21 cellular contexts compared by ENCODE assay signal in the genomic region with DNA sequence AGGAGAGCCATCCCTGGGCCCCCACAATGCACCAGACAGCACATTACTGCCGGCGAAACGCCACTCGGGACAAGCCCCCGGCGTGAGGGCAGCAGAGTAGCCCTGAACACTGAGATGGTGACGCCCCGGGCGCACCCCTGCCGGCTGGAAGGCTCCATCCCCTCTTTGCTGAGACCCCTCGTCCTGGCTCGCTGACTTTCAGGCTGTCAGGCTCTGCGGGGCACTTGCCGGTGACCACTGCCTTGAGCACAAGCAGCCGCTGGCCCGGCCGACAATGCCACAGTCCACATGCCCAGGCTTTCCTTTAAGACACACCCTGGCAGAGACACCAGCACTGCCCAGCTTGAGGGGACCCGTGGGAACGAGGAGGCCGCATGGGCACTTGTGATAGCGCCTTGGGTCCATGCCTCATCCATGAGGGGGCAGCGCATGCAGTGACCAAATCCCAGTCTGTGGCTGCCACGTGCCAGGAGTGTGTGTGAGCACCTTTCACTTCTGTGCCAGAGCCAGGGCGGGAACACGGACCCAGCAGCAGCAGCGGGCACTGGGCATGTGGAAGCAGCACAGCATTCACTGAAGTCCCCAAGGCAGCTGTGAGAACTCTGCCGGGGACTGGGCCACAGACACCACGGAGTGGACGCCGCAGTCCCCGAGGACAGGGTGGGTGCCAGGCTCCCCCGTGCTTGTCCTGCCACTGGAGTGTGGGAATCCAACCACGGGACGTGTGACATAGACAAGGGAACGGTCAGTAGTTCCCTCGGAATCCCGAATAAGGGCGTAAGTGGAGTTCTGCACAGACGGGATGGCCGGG. TPM values are rescaled to one million over a fixed set of nuclear protein-coding genes. Genes with fewer than 3 reads are reported as not detected.
DNase-seq lines count a peak whose midpoint lies in the region; ATAC-seq, FAIRE-seq and TF ChIP-seq lines count a peak whose summit lies in the region.
"Had no signal": no experiment of that assay in that cellular context is flagged by ENCODE, and none has a peak within 500 bp of the region (broad histone marks: within the 10 kb centered on the region; RNA-seq: fewer than 3 reads in every experiment).

No MANE protein-coding gene starts in this region.

- H3K79me1 ChIP-seq in trophoblast cell (ENCODE audit: low read length): no peaks in the 10 kb centered on the region

- no peak overlapping the region for H3K23ac ChIP-seq in trophoblast cell (ENCODE audit: low read length)

- no peak overlapping the region for H2AK5ac ChIP-seq in trophoblast cell (ENCODE audit: low read length)

- no peaks in the 10 kb centered on the region for H3K4me1 ChIP-seq in CD8-positive, alpha-beta T cell (ENCODE audit: insufficient read depth, low read length)
- no peaks in the 10 kb centered on the region for H3K4me1 ChIP-seq in HCT116 (ENCODE audit: control insufficient read depth in 1 of 2, insufficient read depth in 2 of 2, low read length in 2 of 2)
- H3K4me1 ChIP-seq in K562 (replicated peaks in 1 of 2; ENCODE audit: control insufficient read depth in 2 of 2, insufficient read depth in 2 of 2, low read length in 2 of 2): peaks cover 2 to 32% of the 10 kb centered on the region in 2 experiments; a peak in 3 of 5 replicates
- H3K4me1 ChIP-seq in trophoblast cell (ENCODE audit: control insufficient read depth in 1 of 2, insufficient read depth in 2 of 2, low read length in 2 of 2): no peaks in the 10 kb centered on the region

- TF ChIP-seq POLR2A in HCT116 (IDR thresholded peaks at IDR 0.05; ENCODE audit: borderline replicate concordance, extremely low read depth, insufficient read depth, insufficient read length): no peak
- TF ChIP-seq POLR2A in K562 (conservative IDR thresholded peaks at IDR 0.05): no peak

- H4K91ac ChIP-seq in trophoblast cell (ENCODE audit: low read depth, low read length): no peak overlapping the region

- no peak overlapping the region for H3K4me2 ChIP-seq in HCT116 (ENCODE audit: low read length)
- H3K4me2 ChIP-seq in K562 (ENCODE audit: insufficient read depth, low read length): no peak overlapping the region
- no peak overlapping the region for H3K4me2 ChIP-seq in trophoblast cell (ENCODE audit: low read length)
- H3K4me2 ChIP-seq: KMS-11 had no signal

- H4K20me1 ChIP-seq in HCT116 (ENCODE audit: insufficient read depth) (no peaks in the 10 kb centered on the region), K562 (replicated peaks; ENCODE audit: control insufficient read depth, insufficient read depth, low read length) (no peaks in the 10 kb centered on the region)

- TF ChIP-seq EP300 in K562 (IDR thresholded peaks at IDR 0.05; ENCODE audit: low read length): no peak

- peaks cover 33% of the 10 kb centered on the region for H3K36me3 ChIP-seq in CD8-positive, alpha-beta T cell (ENCODE audit: insufficient read depth, low read length)
- H3K36me3 ChIP-seq in HCT116 (ENCODE audit: control insufficient read depth in 1 of 2, insufficient read depth in 2 of 2, low read length in 2 of 2): peaks cover 42 to 55% of the 10 kb centered on the region in 2 experiments
- peaks cover 72% of the 10 kb centered on the region; the same call in 2 of the 3 replicates for H3K36me3 ChIP-seq in K562 (ENCODE audit: control insufficient read depth, insufficient read depth, low read length)
- H3K36me3 ChIP-seq in trophoblast cell (ENCODE audit: control insufficient read depth in 1 of 2, insufficient read depth in 2 of 2, low read length in 2 of 2): peaks cover 71 to 74% of the 10 kb centered on the region in 2 experiments

- H3K4me3 ChIP-seq in CD8-positive, alpha-beta T cell (ENCODE audit: low read depth, low read length): no peak overlapping the region
- H3K4me3 ChIP-seq in HCT116 (replicated peaks in 1 of 2; ENCODE audit: low read depth in 1 of 2, low read length in 2 of 2) (no peak overlapping the region), K562 (no peak overlapping the region), trophoblast cell (ENCODE audit: low read depth, low read length) (peak overlapping the region; percentile 20)
- H3K4me3 ChIP-seq: GM12878 had no signal

- no peak for DNase-seq in CD8-positive, alpha-beta T cell
- DNase-seq in HCT116 (ENCODE audit: low read depth, low spot score) (no peak), K562 (ENCODE audit: extremely low read depth in 1 of 4, low spot score in 3 of 4) (no peak), trophoblast cell (no peak), chondrocyte (ENCODE audit: low spot score) (no peak)
- DNase-seq: ACHN; AML-193; Calu3; CD4-positive, alpha-beta T cell; DMS 273 treated with DMSO at 0.1 percent for 48 hours; DMS53; DND-41; EL; GOT3; H9 had no signal

- no peak overlapping the region for H3K27ac ChIP-seq in CD8-positive, alpha-beta T cell (ENCODE audit: low read depth, low read length)
- H3K27ac ChIP-seq in HCT116 (ENCODE audit: low read depth, low read length): no peak overlapping the region
- H3K27ac ChIP-seq in K562 (ENCODE audit: extremely low read depth, low read depth, low read length): no peak overlapping the region
- no peak overlapping the region for H3K27ac ChIP-seq in trophoblast cell (ENCODE audit: low read depth, low read length)
- H3K27ac ChIP-seq: C4-2B, KMS-11 had no signal

- H3K4me3 Mint-ChIP-seq in CD8-positive, alpha-beta T cell: no peak overlapping the region
- no peak overlapping the region for H3K4me3 Mint-ChIP-seq in chondrocyte (ENCODE audit: unreplicated experiment)
- H3K4me3 Mint-ChIP-seq: CD4-positive, alpha-beta T cell; H9 had no signal

- RAD21 ChIA-PET in HCT116 (lab: Charles Lee; ENCODE audit: low non-redundant PET in 1 of 2, low total read pairs in 2 of 2, uncharacterized antibody in 2 of 2, unreplicated experiment in 2 of 2): no interaction called here

- no peak overlapping the region for H4K8ac ChIP-seq in trophoblast cell (ENCODE audit: low read depth, low read length)

- H3K9ac ChIP-seq in HCT116 (ENCODE audit: low read length) (no peak overlapping the region), K562 (ENCODE audit: insufficient read depth in 1 of 2, low read depth in 2 of 2, low read length in 2 of 2) (peak overlapping the region in 1 of 2 experiments; percentile 41; a peak in 1 of 4 replicates), trophoblast cell (ENCODE audit: low read length) (no peak overlapping the region)
- H3K9ac ChIP-seq: KMS-11 had no signal

- FAIRE-seq in K562 (lab: Jason Lieb, UNC): no peak
- FAIRE-seq: A204.1, GM12878 had no signal

- H3K14ac ChIP-seq in trophoblast cell (ENCODE audit: low read length): no peak overlapping the region

- no peaks in the 10 kb centered on the region for H3K27me3 Mint-ChIP-seq in CD8-positive, alpha-beta T cell (ENCODE audit: low read depth)
- H3K27me3 Mint-ChIP-seq in chondrocyte (ENCODE audit: low read depth): no peaks in the 10 kb centered on the region
- H3K27me3 Mint-ChIP-seq: CD4-positive, alpha-beta T cell had no signal

- H3K36me3 Mint-ChIP-seq in CD8-positive, alpha-beta T cell: peaks cover 68% of the 10 kb centered on the region
- peaks cover 13% of the 10 kb centered on the region for H3K36me3 Mint-ChIP-seq in chondrocyte (ENCODE audit: low read depth)

- H3K79me2 ChIP-seq in HCT116 (ENCODE audit: insufficient read depth, low read length) (peaks cover 4% of the 10 kb centered on the region; the same call in 1 of the 2 replicates), K562 (ENCODE audit: control insufficient read depth, insufficient read depth, low read length) (no peaks in the 10 kb centered on the region), trophoblast cell (ENCODE audit: control insufficient read depth, insufficient read depth, low read length, poor library complexity) (no peaks in the 10 kb centered on the region)

- WGBS in K562 (ENCODE audit: insufficient coverage, low coverage, missing lambda C conversion rate): 92% methylated on average over 34 of the region's 40 CpGs
- WGBS in trophoblast cell (ENCODE audit: extremely low coverage, insufficient coverage, insufficient read length): no CpG with 5 or more reads among the region's 40 CpGs

- POLR2A ChIA-PET in CD8-positive, alpha-beta T cell (lab: Charles Lee): interaction anchor here (0.5 kb wide), 1 partner anchor 380 kb away, joined by 3 read pairs; no protein-coding TSS in a partner anchor
- POLR2A ChIA-PET in HCT116 (lab: Charles Lee): no interaction called here
- POLR2A ChIA-PET in K562 (lab: Yijun Ruan, JAX): no interaction called here

- H2BK120ac ChIP-seq in trophoblast cell (ENCODE audit: insufficient read depth, low read length, poor library complexity): no peak overlapping the region

- CTCF ChIA-PET in CD8-positive, alpha-beta T cell (lab: Charles Lee): interaction anchor here (1.9 kb wide), 1 partner anchor 11 kb away, joined by 6 read pairs; no protein-coding TSS in a partner anchor
- CTCF ChIA-PET in HCT116 (lab: Charles Lee): no interaction called here
- CTCF ChIA-PET in K562 (lab: Yijun Ruan, JAX; ENCODE audit: low intra/inter-chr PET ratio): no interaction called here

- H4K12ac ChIP-seq in trophoblast cell (ENCODE audit: low read depth, low read length): no peak overlapping the region

- peak overlapping the region; percentile 27 for H3K27ac Mint-ChIP-seq in CD8-positive, alpha-beta T cell
- H3K27ac Mint-ChIP-seq in chondrocyte (ENCODE audit: unreplicated experiment): no peak overlapping the region
- H3K27ac Mint-ChIP-seq: CD4-positive, alpha-beta T cell; H9 had no signal

- H3K9me3 ChIP-seq in CD8-positive, alpha-beta T cell (ENCODE audit: low read length): no peaks in the 10 kb centered on the region
- H3K9me3 ChIP-seq in HCT116 (ENCODE audit: control insufficient read depth in 1 of 2, insufficient read depth in 1 of 2, low read depth in 1 of 2, low read length in 2 of 2): no peaks in the 10 kb centered on the region
- no peaks in the 10 kb centered on the region for H3K9me3 ChIP-seq in K562 (replicated peaks; ENCODE audit: control insufficient read depth, insufficient read depth, low read depth, low read length)
- no peaks in the 10 kb centered on the region for H3K9me3 ChIP-seq in trophoblast cell (ENCODE audit: insufficient read depth, low read depth, low read length)

- TF ChIP-seq RAD21 in HCT116 (IDR thresholded peaks at IDR 0.05; ENCODE audit: low read depth) (no peak), K562 (CRISPR knock-in tag; conservative IDR thresholded peaks at IDR 0.05 in 1 of 2, IDR thresholded peaks at IDR 0.05 in 1 of 2) (no peak)

- no peak for TF ChIP-seq CTCF in CD8-positive, alpha-beta T cell (IDR thresholded peaks at IDR 0.05)
- TF ChIP-seq CTCF in HCT116 (IDR thresholded peaks at IDR 0.05 in 2 of 3, conservative IDR thresholded peaks at IDR 0.05 in 1 of 3; ENCODE audit: borderline replicate concordance in 1 of 3, insufficient read depth in 1 of 3, low read depth in 2 of 3, low read length in 2 of 3) (0 out of 6 replicates have a peak, but pooled peaks of 2 of the 3 experiments have one; percentile 3 to 8), K562 (IDR thresholded peaks at IDR 0.05 in 2 of 3, conservative IDR thresholded peaks at IDR 0.05 in 1 of 3; ENCODE audit: insufficient read depth in 2 of 3, low read depth in 1 of 3, low read length in 3 of 3) (no peak), chondrocyte (IDR thresholded peaks at IDR 0.05) (no peak)

- H3K27me3 ChIP-seq in CD8-positive, alpha-beta T cell (ENCODE audit: insufficient read depth, low read length): no peaks in the 10 kb centered on the region
- no peaks in the 10 kb centered on the region for H3K27me3 ChIP-seq in HCT116 (ENCODE audit: insufficient read depth, low read length)
- H3K27me3 ChIP-seq in K562 (ENCODE audit: control insufficient read depth in 2 of 2, insufficient read depth in 2 of 2, low read length in 2 of 2): no peaks in the 10 kb centered on the region
- no peaks in the 10 kb centered on the region for H3K27me3 ChIP-seq in trophoblast cell (ENCODE audit: insufficient read depth, low read length)

- intact Hi-C loops in CD8-positive, alpha-beta T cell (cut with DNase I, micrococcal nuclease): no loop called here
- intact Hi-C loops in HCT116 (cut with micrococcal nuclease): no loop called here
- intact Hi-C loops in K562 (cut with micrococcal nuclease): no loop called here

- H2BK5ac ChIP-seq in trophoblast cell (ENCODE audit: low read depth, low read length, poor library complexity): no peak overlapping the region

- no peak overlapping the region for H2BK12ac ChIP-seq in trophoblast cell (ENCODE audit: low read length)

- no TSS peak for BruUV-seq in HCT116 (replicated peaks; lab: Mats Ljungman, UMichigan)
- BruUV-seq in K562 (replicated peaks; lab: Mats Ljungman, UMichigan): no TSS peak

- H3K4me1 Mint-ChIP-seq in CD8-positive, alpha-beta T cell (ENCODE audit: low read depth): no peaks in the 10 kb centered on the region
- peaks cover 4% of the 10 kb centered on the region for H3K4me1 Mint-ChIP-seq in chondrocyte (ENCODE audit: low read depth)
- H3K4me1 Mint-ChIP-seq: H9 had no signal

- H3K9me3 Mint-ChIP-seq in CD8-positive, alpha-beta T cell: no peaks in the 10 kb centered on the region
- H3K9me3 Mint-ChIP-seq in chondrocyte (ENCODE audit: low read depth): no peaks in the 10 kb centered on the region
- H3K9me3 Mint-ChIP-seq: CD4-positive, alpha-beta T cell; H9 had no signal

- no peaks in the 10 kb centered on the region for H3K9me1 ChIP-seq in K562 (ENCODE audit: control insufficient read depth, insufficient read depth, low read length)

- no peak overlapping the region for H2AFZ ChIP-seq in HCT116 (ENCODE audit: low read depth, low read length, poor library complexity, severe bottlenecking)
- H2AFZ ChIP-seq in K562 (ENCODE audit: low read depth, low read length): no peak overlapping the region
- no peak overlapping the region for H2AFZ ChIP-seq in trophoblast cell (ENCODE audit: insufficient read depth, low read length, poor library complexity)

- H3K18ac ChIP-seq in trophoblast cell (ENCODE audit: low read length): no peak overlapping the region

- no peak for ATAC-seq in CD8-positive, alpha-beta T cell
- ATAC-seq in HCT116 (no peak), K562 (no peak), SK-N-SH treated with all-trans-retinoic acid at 6 μM for 48 hours (no peak), HG03108 (IDR thresholded peaks at IDR 0.05; ENCODE audit: unreplicated experiment) (no peak)
- ATAC-seq: GM12878 had no signal

- no peak overlapping the region for H3K4ac ChIP-seq in trophoblast cell (ENCODE audit: low read depth, low read length)

- H3K9me2 ChIP-seq in HCT116 (ENCODE audit: insufficient read depth): no peaks in the 10 kb centered on the region

- in situ Hi-C loops in K562 (cut with MboI): no loop called here

RNA-seq across cellular contexts. Expression of a gene that starts 24.5 kb away (rescaled TPM):
- 10 to 100 TPM; 40.6 to 50.9 TPM for total RNA-seq in CD8-positive, alpha-beta T cell
- total RNA-seq in HCT116 (2021; ENCODE audit: unreplicated experiment) (102 TPM), K562 (2014; rRNA removed) (107 and 136 TPM in 2 replicates), K562 (2014; rRNA removed; fragmentation: Illumina TruSeq; extraction: Trizol) (102 and 107 TPM in 2 replicates), K562 (2015; rRNA removed; fragmentation: Illumina TruSeq; extraction: Trizol) (84.5 and 90.0 TPM in 2 replicates), K562 (2021) (83.7 and 87.1 TPM in 2 replicates), chondrocyte (36.1 to 58.9 TPM (median 39.7 TPM) in 3 replicates)
- polyA plus RNA-seq in HCT116 (2012): 193 and 202 TPM in 2 replicates
- total RNA-seq in K562 (2011; cell fraction: chromatin; rRNA removed; ENCODE audit: low replicate concordance): 68.1 and 75.3 TPM in 2 replicates
- 29.2 and 40.8 TPM in 2 replicates for total RNA-seq in K562 (2011; cell fraction: nucleolus; rRNA removed)
- total RNA-seq in K562 (2011; cell fraction: nucleoplasm; rRNA removed): 60.6 and 70.4 TPM in 2 replicates
- polyA plus RNA-seq in K562 (2011; rRNA removed) (88.8 and 116 TPM in 2 replicates), K562 (2014; fragmentation: Illumina TruSeq; extraction: Trizol) (33.5 and 44.1 TPM in 2 replicates), K562 (2014; fragmentation: Nextera tagmentation; extraction: Ambion mirVana) (10 to 100 TPM; 13.5 to 17.4 TPM), K562 (2014; rRNA removed) (138 and 144 TPM in 2 replicates)
- 77.7 and 122 TPM in 2 replicates for polyA plus RNA-seq in K562 (2011; cell fraction: cytosol; rRNA removed)
- polyA plus RNA-seq in K562 (2011; cell fraction: nucleus; rRNA removed): 40.8 and 50.9 TPM in 2 replicates
- 37.9 and 163 TPM in 2 replicates for polyA plus RNA-seq in K562 (2012)
- polyA minus RNA-seq in K562 (2011; rRNA and poly(A)+ RNA removed): 36.1 and 37.7 TPM in 2 replicates
- polyA minus RNA-seq in K562 (2011; cell fraction: cytosol; rRNA and poly(A)+ RNA removed): 4.4 and 14.6 TPM in 2 replicates
- 11.4 and 14.2 TPM in 2 replicates for polyA minus RNA-seq in K562 (2011; cell fraction: nucleus; rRNA and poly(A)+ RNA removed)
- polyA plus RNA-seq in trophoblast cell (2013): 85.8 and 86.1 TPM in 2 replicates

RNA-seq across cellular contexts. Expression of a gene that starts 24.7 kb away (rescaled TPM):
- 10 to 100 TPM; 81.4 to 88.8 TPM for total RNA-seq in CD8-positive, alpha-beta T cell
- total RNA-seq in HCT116 (2021; ENCODE audit: unreplicated experiment) (50.6 TPM), K562 (2014; rRNA removed) (10.0 and 18.0 TPM in 2 replicates), K562 (2014; rRNA removed; fragmentation: Illumina TruSeq; extraction: Trizol) (1.8 and 2.1 TPM in 2 replicates), K562 (2015; rRNA removed; fragmentation: Illumina TruSeq; extraction: Trizol) (5.1 and 5.7 TPM in 2 replicates), K562 (2021) (24.8 and 29.8 TPM in 2 replicates), chondrocyte (27.1 to 29.0 TPM (median 27.6 TPM) in 3 replicates)
- polyA plus RNA-seq in HCT116 (2012): 24.0 and 26.4 TPM in 2 replicates
- 40.8 and 141 TPM in 2 replicates for total RNA-seq in K562 (2011; cell fraction: chromatin; rRNA removed; ENCODE audit: low replicate concordance)
- total RNA-seq in K562 (2011; cell fraction: nucleolus; rRNA removed): 87.2 and 95.9 TPM in 2 replicates
- 46.2 and 50.4 TPM in 2 replicates for total RNA-seq in K562 (2011; cell fraction: nucleoplasm; rRNA removed)
- polyA plus RNA-seq in K562 (2011; rRNA removed) (6.6 and 9.8 TPM in 2 replicates), K562 (2014; fragmentation: Illumina TruSeq; extraction: Trizol) (5.3 and 7.2 TPM in 2 replicates), K562 (2014; fragmentation: Nextera tagmentation; extraction: Ambion mirVana) (under 1 TPM; 0.80 to 0.81 TPM), K562 (2014; rRNA removed) (15.2 and 22.7 TPM in 2 replicates)
- polyA plus RNA-seq in K562 (2011; cell fraction: cytosol; rRNA removed): 8.0 and 15.3 TPM in 2 replicates
- 105 and 184 TPM in 2 replicates for polyA plus RNA-seq in K562 (2011; cell fraction: nucleus; rRNA removed)
- 12.5 and 21.3 TPM in 2 replicates for polyA plus RNA-seq in K562 (2012)
- 3.7 and 4.7 TPM in 2 replicates for polyA minus RNA-seq in K562 (2011; rRNA and poly(A)+ RNA removed)
- polyA minus RNA-seq in K562 (2011; cell fraction: cytosol; rRNA and poly(A)+ RNA removed): 4.6 and 6.4 TPM in 2 replicates
- polyA minus RNA-seq in K562 (2011; cell fraction: nucleus; rRNA and poly(A)+ RNA removed): 37.2 and 42.8 TPM in 2 replicates
- 17.9 and 18.0 TPM in 2 replicates for polyA plus RNA-seq in trophoblast cell (2013)

RNA-seq across cellular contexts. Expression of a gene that starts 31.5 kb away (rescaled TPM):
- total RNA-seq in CD8-positive, alpha-beta T cell: 10 to 100 TPM; 16.1 to 17.4 TPM
- total RNA-seq in HCT116 (2021; ENCODE audit: unreplicated experiment) (109 TPM), K562 (2014; rRNA removed) (35.6 and 35.8 TPM in 2 replicates), K562 (2014; rRNA removed; fragmentation: Illumina TruSeq; extraction: Trizol) (4.3 and 5.2 TPM in 2 replicates), K562 (2015; rRNA removed; fragmentation: Illumina TruSeq; extraction: Trizol) (15.5 and 16.1 TPM in 2 replicates), K562 (2021) (52.8 and 54.2 TPM in 2 replicates), chondrocyte (115 to 147 TPM (median 116 TPM) in 3 replicates)
- 75.0 and 96.2 TPM in 2 replicates for polyA plus RNA-seq in HCT116 (2012)
- total RNA-seq in K562 (2011; cell fraction: chromatin; rRNA removed; ENCODE audit: low replicate concordance): 96.2 and 235 TPM in 2 replicates
- total RNA-seq in K562 (2011; cell fraction: nucleolus; rRNA removed): 109 and 114 TPM in 2 replicates
- total RNA-seq in K562 (2011; cell fraction: nucleoplasm; rRNA removed): 104 and 132 TPM in 2 replicates
- polyA plus RNA-seq in K562 (2011; rRNA removed) (13.1 and 18.0 TPM in 2 replicates), K562 (2014; fragmentation: Illumina TruSeq; extraction: Trizol) (13.8 and 24.0 TPM in 2 replicates), K562 (2014; fragmentation: Nextera tagmentation; extraction: Ambion mirVana) (under 1 TPM; 0.45 to 0.92 TPM), K562 (2014; rRNA removed) (31.7 and 32.1 TPM in 2 replicates)
- 18.4 and 29.4 TPM in 2 replicates for polyA plus RNA-seq in K562 (2011; cell fraction: cytosol; rRNA removed)
- polyA plus RNA-seq in K562 (2011; cell fraction: nucleus; rRNA removed): 50.2 and 67.4 TPM in 2 replicates
- 38.9 and 86.6 TPM in 2 replicates for polyA plus RNA-seq in K562 (2012)
- 16.9 and 24.8 TPM in 2 replicates for polyA minus RNA-seq in K562 (2011; rRNA and poly(A)+ RNA removed)
- polyA minus RNA-seq in K562 (2011; cell fraction: cytosol; rRNA and poly(A)+ RNA removed): 54.3 and 65.3 TPM in 2 replicates
- 28.7 and 33.2 TPM in 2 replicates for polyA minus RNA-seq in K562 (2011; cell fraction: nucleus; rRNA and poly(A)+ RNA removed)
- 35.9 and 39.2 TPM in 2 replicates for polyA plus RNA-seq in trophoblast cell (2013)

RNA-seq across cellular contexts. Expression of a gene that starts 40.8 kb away (rescaled TPM):
- total RNA-seq in CD8-positive, alpha-beta T cell: 10 to 100 TPM in 1 of 2 experiments, 1 to 10 TPM in 1; 8.5 to 10.3 TPM
- total RNA-seq in HCT116 (2021; ENCODE audit: unreplicated experiment): 30.2 TPM
- 28.5 and 28.9 TPM in 2 replicates for polyA plus RNA-seq in HCT116 (2012)
- 15.6 and 46.2 TPM in 2 replicates for total RNA-seq in K562 (2011; cell fraction: chromatin; rRNA removed; ENCODE audit: low replicate concordance)
- 30.3 and 31.2 TPM in 2 replicates for total RNA-seq in K562 (2011; cell fraction: nucleolus; rRNA removed)
- 11.7 and 22.0 TPM in 2 replicates for total RNA-seq in K562 (2011; cell fraction: nucleoplasm; rRNA removed)
- 18.3 and 21.2 TPM in 2 replicates for total RNA-seq in K562 (2014; rRNA removed)
- total RNA-seq in K562 (2014; rRNA removed; fragmentation: Illumina TruSeq; extraction: Trizol): 0.99 and 1.2 TPM in 2 replicates
- total RNA-seq in K562 (2015; rRNA removed; fragmentation: Illumina TruSeq; extraction: Trizol): 6.3 and 8.8 TPM in 2 replicates
- total RNA-seq in K562 (2021): 14.9 and 16.7 TPM in 2 replicates
- polyA plus RNA-seq in K562 (2011; rRNA removed): 2.3 and 4.7 TPM in 2 replicates
- polyA plus RNA-seq in K562 (2011; cell fraction: cytosol; rRNA removed): 3.2 and 5.1 TPM in 2 replicates
- 21.2 and 39.0 TPM in 2 replicates for polyA plus RNA-seq in K562 (2011; cell fraction: nucleus; rRNA removed)
- 16.5 and 26.3 TPM in 2 replicates for polyA plus RNA-seq in K562 (2012)
- polyA plus RNA-seq in K562 (2014; fragmentation: Illumina TruSeq; extraction: Trizol): 1.7 and 5.3 TPM in 2 replicates
- polyA plus RNA-seq in K562 (2014; fragmentation: Nextera tagmentation; extraction: Ambion mirVana): under 1 TPM; 0.24 to 0.34 TPM
- polyA plus RNA-seq in K562 (2014; rRNA removed): 12.4 and 17.1 TPM in 2 replicates
- polyA minus RNA-seq in K562 (2011; rRNA and poly(A)+ RNA removed): 1.1 and 1.4 TPM in 2 replicates
- 4.2 and 7.9 TPM in 2 replicates for polyA minus RNA-seq in K562 (2011; cell fraction: cytosol; rRNA and poly(A)+ RNA removed)
- 7.3 and 8.8 TPM in 2 replicates for polyA minus RNA-seq in K562 (2011; cell fraction: nucleus; rRNA and poly(A)+ RNA removed)
- 6.3 TPM in 2 replicates for polyA plus RNA-seq in trophoblast cell (2013)
- total RNA-seq in chondrocyte: 8.2 to 9.6 TPM (median 8.5 TPM) in 3 replicates

Comparison
In these comparisons a context has a peak if more than half of its experiments do, and no peak if none do; other contexts are left out.
1. CTCF ChIP-seq: peak in HCT116 (2 of 3); none in CD8-positive, alpha-beta T cell (single experiment), K562 (0 of 3) and chondrocyte (single experiment).